In genomic region chr16:49639739-49640388, GRCh38 we compare ENCODE assay signal across 1 cellular context.
TF ChIP-seq lines count a peak whose summit lies in the region.

No MANE protein-coding gene starts in this region.

TF ChIP-seq in H1, 55 proteins besides CTCF, POLR2A, EP300 and RAD21:
- TF ChIP-seq SUZ12 (IDR thresholded peaks at IDR 0.05; ENCODE audit: low read length) = no peak
- no peak for TF ChIP-seq CBX5 (IDR thresholded peaks at IDR 0.05; ENCODE audit: low read depth, low read length)
- no peak for TF ChIP-seq SP4 (IDR thresholded peaks at IDR 0.05; ENCODE audit: low read length)
- peak; percentile 52 for TF ChIP-seq ASH2L (IDR thresholded peaks at IDR 0.05; ENCODE audit: low read length)
- 0 out of 2 replicates have a peak, but pooled peaks have one; percentile 8 for TF ChIP-seq GABPA (IDR thresholded peaks at IDR 0.05; ENCODE audit: borderline replicate concordance, insufficient read depth, low read length)
- TF ChIP-seq RXRA (IDR thresholded peaks at IDR 0.05; ENCODE audit: insufficient read depth, low read depth, low read length) = 0 out of 2 replicates have a peak, but pooled peaks have one; percentile 2
TF ChIP-seq in H1: peak in this region for 3.
